7 cellular contexts compared by ENCODE assay signal in genomic region chr1:185156321-185156853, GRCh38. TPM values are rescaled to one million over a fixed set of nuclear protein-coding genes. Genes with fewer than 3 reads are reported as not detected.
A peak's percentile ranks its signal among the peaks of the same experiment; 100 is the strongest.
DNase-seq lines count a peak whose midpoint lies in the region; ATAC-seq, FAIRE-seq and TF ChIP-seq lines count a peak whose summit lies in the region.

No MANE protein-coding gene starts in this region.

- H3K27ac ChIP-seq in HL-60 (replicated peaks) (peak overlapping the region; percentile 96), rectal smooth muscle tissue (ENCODE audit: low read depth, low read length) (peak overlapping the region; percentile 99)

- intact Hi-C loops in left cardiac atrium (cut with DNase I): loop anchor here in 1 of 2 donors (10.0 kb wide), 1 partner anchor 352 kb away; no protein-coding TSS in a partner anchor

- TF ChIP-seq CTCF in HL-60 (IDR thresholded peaks at IDR 0.05; ENCODE audit: insufficient read depth, low read length): no peak

- FAIRE-seq in RCC 7860 (lab: Jason Lieb, UNC): no peak

- H3K4me1 Mint-ChIP-seq in activated CD8-positive, alpha-beta T cell treated with anti-CD3 and anti-CD28 coated beads, Interleukin-2, amount 10 ng/mL, durations not matched to agents 7 days and 5 days (ENCODE audit: low read depth): peaks cover 50% of the 10 kb centered on the region

- H3K9ac ChIP-seq in rectal smooth muscle tissue (ENCODE audit: low read length): peak overlapping the region; percentile 96

- peak overlapping the region; percentile 99 for H3K4me3 Mint-ChIP-seq in activated CD8-positive, alpha-beta T cell treated with anti-CD3 and anti-CD28 coated beads, Interleukin-2, amount 10 ng/mL, durations not matched to agents 7 days and 5 days

- no peaks in the 10 kb centered on the region for H3K27me3 ChIP-seq in HL-60 (ENCODE audit: insufficient read depth, poor library complexity, severe bottlenecking)
- no peaks in the 10 kb centered on the region for H3K27me3 ChIP-seq in rectal smooth muscle tissue (ENCODE audit: control insufficient read depth, insufficient read depth, low read length)

- CTCF ChIA-PET in activated CD8-positive, alpha-beta T cell treated with anti-CD3 and anti-CD28 coated beads, Interleukin-2, amount 10 ng/mL, durations not matched to agents 7 days and 5 days (lab: Charles Lee): interaction anchor here (1.6 to 9.1 kb wide), 3 partner anchors 12 to 525 kb away, joined by 3 to 136 read pairs (median 6); no protein-coding TSS in a partner anchor

- H3K9me3 Mint-ChIP-seq in activated CD8-positive, alpha-beta T cell treated with anti-CD3 and anti-CD28 coated beads, Interleukin-2, amount 10 ng/mL, durations not matched to agents 7 days and 5 days (ENCODE audit: insufficient read depth): no peaks in the 10 kb centered on the region

- ATAC-seq in GM18498 (IDR thresholded peaks at IDR 0.05; ENCODE audit: unreplicated experiment) (peak; percentile 39), GM21447 (IDR thresholded peaks at IDR 0.05; ENCODE audit: unreplicated experiment) (peak; percentile 22), left cardiac atrium (peak; percentile 42 to 65)
- ATAC-seq in activated CD8-positive, alpha-beta T cell treated with anti-CD3 and anti-CD28 coated beads, Interleukin-2, amount 10 ng/mL, durations not matched to agents 7 days and 5 days: peak; percentile 48

- H3K27ac Mint-ChIP-seq in activated CD8-positive, alpha-beta T cell treated with anti-CD3 and anti-CD28 coated beads, Interleukin-2, amount 10 ng/mL, durations not matched to agents 7 days and 5 days: peak overlapping the region; percentile 98

- peak overlapping the region; percentile 95 for H3K4me3 ChIP-seq in HL-60 (replicated peaks; ENCODE audit: insufficient read depth, low read length)
- H3K4me3 ChIP-seq in rectal smooth muscle tissue (ENCODE audit: low read length): peak overlapping the region; percentile 96

- H3K36me3 ChIP-seq in rectal smooth muscle tissue (ENCODE audit: control insufficient read depth, insufficient read depth, low read length): no peaks in the 10 kb centered on the region

- H3K4me1 ChIP-seq in rectal smooth muscle tissue (ENCODE audit: control insufficient read depth, insufficient read depth, low read length): peaks cover 19% of the 10 kb centered on the region

- POLR2A ChIA-PET in activated CD8-positive, alpha-beta T cell treated with anti-CD3 and anti-CD28 coated beads, Interleukin-2, amount 10 ng/mL, durations not matched to agents 7 days and 5 days (lab: Charles Lee): interaction anchor here (0.6 to 1.4 kb wide), 5 partner anchors 11 to 1138 kb away, joined by 3 to 4 read pairs (median 3); no protein-coding TSS in a partner anchor

- DNase-seq in HL-60 (ENCODE audit: low read depth in 1 of 2, low spot score in 1 of 2): peak; percentile 30 to 40
- DNase-seq in activated CD8-positive, alpha-beta T cell treated with anti-CD3 and anti-CD28 coated beads, Interleukin-2, amount 10 ng/mL, durations not matched to agents 7 days and 5 days: no peak
- DNase-seq in left cardiac atrium: no peak
- no peak for DNase-seq in RCC 7860 (ENCODE audit: low spot score)

- H3K27me3 Mint-ChIP-seq in activated CD8-positive, alpha-beta T cell treated with anti-CD3 and anti-CD28 coated beads, Interleukin-2, amount 10 ng/mL, durations not matched to agents 7 days and 5 days (ENCODE audit: low read depth): no peaks in the 10 kb centered on the region

- peaks cover under 1% of the 10 kb centered on the region for H3K36me3 Mint-ChIP-seq in activated CD8-positive, alpha-beta T cell treated with anti-CD3 and anti-CD28 coated beads, Interleukin-2, amount 10 ng/mL, durations not matched to agents 7 days and 5 days (ENCODE audit: low read depth)

RNA-seq across cellular contexts. Expression of gene TRMT1L, which starts 0.4 kb away (rescaled TPM):
- 10 to 100 TPM; 20.5 to 21.4 TPM for total RNA-seq in activated CD8-positive, alpha-beta T cell treated with anti-CD3 and anti-CD28 coated beads, Interleukin-2, amount 10 ng/mL, durations not matched to agents 7 days and 5 days
- 10 to 100 TPM; 16.6 to 23.9 TPM for total RNA-seq in left cardiac atrium

RNA-seq across cellular contexts. Expression of gene SWT1, which starts 0.6 kb away (rescaled TPM):
- 1 to 10 TPM; 2.1 to 2.2 TPM for total RNA-seq in activated CD8-positive, alpha-beta T cell treated with anti-CD3 and anti-CD28 coated beads, Interleukin-2, amount 10 ng/mL, durations not matched to agents 7 days and 5 days
- total RNA-seq in left cardiac atrium: 1 to 10 TPM; 4.9 to 5.6 TPM

Comparison
In these comparisons a context has a peak if more than half of its experiments do, and no peak if none do; other contexts are left out.
1. DNase-seq: peak in HL-60 (2 of 2); none in activated CD8-positive, alpha-beta T cell treated with anti-CD3 and anti-CD28 coated beads, Interleukin-2, amount 10 ng/mL, durations not matched to agents 7 days and 5 days (single experiment), left cardiac atrium (single experiment) and RCC 7860 (single experiment).
2. Peak in every context shown above with its lines, with median percentiles within 50 percentile points of each other: ATAC-seq.